16 cellular contexts compared by ENCODE assay signal in the genomic region with DNA sequence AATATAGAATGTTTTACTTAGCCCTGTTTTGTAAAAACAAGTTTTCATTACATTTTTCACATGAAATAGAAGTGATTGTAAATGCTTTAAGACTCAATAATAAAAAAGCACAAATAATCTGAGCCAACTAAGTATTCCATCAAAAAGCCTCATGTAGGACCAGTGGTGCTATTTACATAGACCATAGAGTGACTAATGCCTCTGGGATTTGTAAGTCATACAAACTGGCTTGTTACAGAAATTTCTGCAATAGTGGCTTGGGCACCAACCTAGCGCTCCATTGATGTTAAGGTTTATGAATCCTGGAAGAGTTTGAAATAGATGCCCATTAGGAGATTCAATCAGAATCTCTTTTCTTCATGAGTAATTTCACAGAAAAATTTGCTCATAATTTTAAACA. TPM values are rescaled to one million over a fixed set of nuclear protein-coding genes. Genes with fewer than 3 reads are reported as not detected.
DNase-seq lines count a peak whose midpoint lies in the region; ATAC-seq and TF ChIP-seq lines count a peak whose summit lies in the region.
"Had no signal": no experiment of that assay in that cellular context is flagged by ENCODE, and none has a peak within 500 bp of the region (broad histone marks: within the 10 kb centered on the region; RNA-seq: fewer than 3 reads in every experiment).

No MANE protein-coding gene starts in this region.

- in situ Hi-C loops in mammary epithelial cell (cut with MboI; ENCODE audit: low sequenced_read_pairs in 2 of 2): no loop called here

- no peak overlapping the region for H3K9ac ChIP-seq in mammary epithelial cell (ENCODE audit: insufficient read depth, low read length)

- no peak overlapping the region for H2AFZ ChIP-seq in mammary epithelial cell (ENCODE audit: low read depth, low read length)

- H3K36me3 ChIP-seq in mammary epithelial cell (ENCODE audit: insufficient read depth, low read length): peaks cover 7% of the 10 kb centered on the region
- H3K36me3 ChIP-seq: pancreas had no signal

- 91% methylated on average over 1 of the region's 1 CpG for WGBS in mammary epithelial cell (ENCODE audit: low coverage, missing lambda C conversion rate)

- H3K9me3 ChIP-seq in mammary epithelial cell (replicated peaks; ENCODE audit: insufficient read depth, low read length): no peaks in the 10 kb centered on the region
- H3K9me3 ChIP-seq: heart right ventricle, pancreas had no signal

- no peaks in the 10 kb centered on the region for H4K20me1 ChIP-seq in mammary epithelial cell (ENCODE audit: insufficient read depth, low read length)

- no peak overlapping the region for H3K27ac ChIP-seq in mammary epithelial cell (ENCODE audit: insufficient read depth, low read depth, low read length)
- H3K27ac ChIP-seq: heart right ventricle, pancreas had no signal

- no peaks in the 10 kb centered on the region for H3K79me2 ChIP-seq in mammary epithelial cell (ENCODE audit: insufficient read depth, low read length)

- DNase-seq in AG09309 (ENCODE audit: low read depth) (peak; percentile 33), HS-5 (ENCODE audit: low read depth) (peak; percentile 29), mammary epithelial cell (peak; percentile 21), hepatic stellate cell (ENCODE audit: low spot score) (peak; percentile 74), left lobe of liver (ENCODE audit: low spot score) (no peak), HEK293T (ENCODE audit: extremely low spot score) (no peak), 8988T (no peak)
- DNase-seq: activated CD8-positive, alpha-beta T cell treated with anti-CD3 and anti-CD28 coated beads for 36 hours; C1 segment of cervical spinal cord; DND-41; effector memory CD8-positive, alpha-beta T cell; heart right ventricle; NCI-H1105 treated with DMSO at 0.1 percent for 48 hours; pancreas had no signal

- H3K4me2 ChIP-seq in mammary epithelial cell (ENCODE audit: insufficient read depth, low read depth, low read length): no peak overlapping the region

- POLR2A ChIA-PET in HEK293T (lab: Yijun Ruan, JAX): no interaction called here

- intact Hi-C loops in mammary epithelial cell (cut with micrococcal nuclease): no loop called here

- no peaks in the 10 kb centered on the region for H3K4me1 ChIP-seq in mammary epithelial cell (ENCODE audit: insufficient read depth, low read length)
- H3K4me1 ChIP-seq: heart right ventricle, pancreas had no signal

- CTCF ChIA-PET in mammary epithelial cell (lab: Charles Lee; ENCODE audit: low non-redundant PET) (no interaction called here), HEK293T (lab: Yijun Ruan, JAX) (no interaction called here)

- no peak for ATAC-seq in left lobe of liver
- no peak for ATAC-seq in GM21360 (IDR thresholded peaks at IDR 0.05; ENCODE audit: unreplicated experiment)
- ATAC-seq: activated CD8-positive, alpha-beta T cell treated with anti-CD3 and anti-CD28 coated beads for 36 hours; effector memory CD8-positive, alpha-beta T cell; heart right ventricle; K562; pancreas had no signal

- H3K4me3 ChIP-seq in AG09309 (ENCODE audit: control insufficient read depth, low read depth, low read length) (no peak overlapping the region), mammary epithelial cell (replicated peaks in 1 of 3; ENCODE audit: insufficient read depth in 1 of 3, low read depth in 2 of 3, low read length in 3 of 3) (no peak overlapping the region)
- H3K4me3 ChIP-seq: heart right ventricle, K562, pancreas had no signal

- dilution Hi-C loops in mammary epithelial cell (cut with HindIII; ENCODE audit: low sequenced_read_pairs): no loop called here

- TF ChIP-seq CTCF in AG09309 (IDR thresholded peaks at IDR 0.05; ENCODE audit: control insufficient read depth, insufficient read depth, low read depth, low read length, missing control alignments) (no peak), mammary epithelial cell (conservative IDR thresholded peaks at IDR 0.05 in 1 of 2, IDR thresholded peaks at IDR 0.05 in 1 of 2; ENCODE audit: extremely low read depth in 1 of 2, insufficient read depth in 1 of 2, low read depth in 1 of 2, low read length in 2 of 2) (no peak)

- BruUV-seq in mammary epithelial cell (replicated peaks; lab: Mats Ljungman, UMichigan): no TSS peak

- no peaks in the 10 kb centered on the region for H3K27me3 ChIP-seq in mammary epithelial cell (ENCODE audit: insufficient read depth, low read length)
- H3K27me3 ChIP-seq: heart right ventricle, pancreas had no signal

TF ChIP-seq in HEK293T, 16 proteins besides CTCF, POLR2A, EP300 and RAD21:
- TF ChIP-seq ZNF384 (IDR thresholded peaks at IDR 0.05): no peak

RNA-seq across cellular contexts. Expression of a gene that starts 31.9 kb away (rescaled TPM):
- 10 to 100 TPM; 20.6 to 38.5 TPM for total RNA-seq in mammary epithelial cell
- polyA plus RNA-seq in mammary epithelial cell: 10.2 TPM
- polyA minus RNA-seq in mammary epithelial cell: 47.1 TPM
- total RNA-seq in left lobe of liver: 4.1 TPM

Comparison
In these comparisons a context has a peak if more than half of its experiments do, and no peak if none do; other contexts are left out.
1. DNase-seq: peak in AG09309 (single experiment), HS-5 (single experiment), mammary epithelial cell (single experiment) and hepatic stellate cell (single experiment); none in left lobe of liver (single experiment), HEK293T (single experiment) and 8988T (single experiment).